In genomic region chr2:196130039-196130825, GRCh38 we compare ENCODE assay signal across 19 cellular contexts. TPM values are rescaled to one million over a fixed set of nuclear protein-coding genes. Genes with fewer than 3 reads are reported as not detected.
DNase-seq lines count a peak whose midpoint lies in the region; ATAC-seq and TF ChIP-seq lines count a peak whose summit lies in the region.
"Had no signal": no experiment of that assay in that cellular context is flagged by ENCODE, and none has a peak within 500 bp of the region (broad histone marks: within the 10 kb centered on the region; RNA-seq: fewer than 3 reads in every experiment).

No MANE protein-coding gene starts in this region.

- H3K27ac Mint-ChIP-seq in activated CD4-positive, alpha-beta memory T cell treated with anti-CD3 and anti-CD28 coated beads for 36 hours = peak overlapping the region; percentile 9
- H3K27ac Mint-ChIP-seq in activated CD4-positive, alpha-beta memory T cell treated with anti-CD3 and anti-CD28 coated beads, Interleukin-2, amount 10 ng/mL, durations not matched to agents 7 days and 5 days = no peak overlapping the region
- H3K27ac Mint-ChIP-seq: activated CD8-positive, alpha-beta memory T cell treated with anti-CD3 and anti-CD28 coated beads, Interleukin-2, amount 10 ng/mL, durations not matched to agents 7 days and 5 days; HFFc6 had no signal

- H3K9me3 ChIP-seq in DOHH2 (ENCODE audit: control insufficient read depth, insufficient read depth, low read length) (peaks cover 41% of the 10 kb centered on the region), SK-N-SH (peaks cover 30% of the 10 kb centered on the region)
- H3K9me3 ChIP-seq: prostate gland had no signal

- no peak overlapping the region for H3K27ac ChIP-seq in DOHH2 (ENCODE audit: low read depth, low read length)
- H3K27ac ChIP-seq in SK-N-SH (ENCODE audit: low read depth in 2 of 2, low read length in 1 of 2) = no peak overlapping the region
- H3K27ac ChIP-seq: adrenal gland, prostate gland had no signal

- DNase-seq in activated CD4-positive, alpha-beta memory T cell treated with anti-CD3 and anti-CD28 coated beads for 36 hours = no peak
- DNase-seq in activated CD4-positive, alpha-beta memory T cell treated with anti-CD3 and anti-CD28 coated beads, Interleukin-2, amount 10 ng/mL, durations not matched to agents 7 days and 5 days = no peak
- peak; percentile 16 for DNase-seq in SK-N-SH
- peak; percentile 9 to 20 for DNase-seq in erythroblast (lab: John Stamatoyannopoulos, UW)
- no peak for DNase-seq in left colon
- DNase-seq: activated CD8-positive, alpha-beta memory T cell treated with anti-CD3 and anti-CD28 coated beads, Interleukin-2, amount 10 ng/mL, durations not matched to agents 7 days and 5 days; adrenal gland; HFFc6; KG1; naive thymus-derived CD4-positive, alpha-beta T cell; NCI-H1436 treated with DMSO at 0.1 percent for 48 hours; NCI-H510A; stimulated activated CD4-positive, alpha-beta T cell treated with anti-CD3 and anti-CD28 coated beads, Interleukin-12 subunit alpha, Interleukin-12 subunit beta, amount 100 ng/mL, for 4 hours had no signal

- POLR2A ChIA-PET in activated CD4-positive, alpha-beta memory T cell treated with anti-CD3 and anti-CD28 coated beads for 36 hours (lab: Charles Lee) = interaction anchor here (1.3 kb wide), 1 partner anchor 11 kb away, joined by 3 read pairs; no protein-coding TSS in a partner anchor
- POLR2A ChIA-PET in activated CD4-positive, alpha-beta memory T cell treated with anti-CD3 and anti-CD28 coated beads, Interleukin-2, amount 10 ng/mL, durations not matched to agents 7 days and 5 days (lab: Charles Lee) = no interaction called here
- POLR2A ChIA-PET in SK-N-SH (lab: Yijun Ruan, JAX) = no interaction called here

- H3K4me1 ChIP-seq in DOHH2 (ENCODE audit: control insufficient read depth, low read length) (peaks cover 15% of the 10 kb centered on the region), SK-N-SH (ENCODE audit: control insufficient read depth in 1 of 2, insufficient read depth in 2 of 2, low read depth in 1 of 2, low read length in 1 of 2) (no peaks in the 10 kb centered on the region)
- H3K4me1 ChIP-seq: adrenal gland, Caco-2, prostate gland had no signal

- peaks cover 71% of the 10 kb centered on the region for H3K9me3 Mint-ChIP-seq in activated CD4-positive, alpha-beta memory T cell treated with anti-CD3 and anti-CD28 coated beads for 36 hours
- H3K9me3 Mint-ChIP-seq in activated CD4-positive, alpha-beta memory T cell treated with anti-CD3 and anti-CD28 coated beads, Interleukin-2, amount 10 ng/mL, durations not matched to agents 7 days and 5 days = peaks cover 42% of the 10 kb centered on the region

- H3K36me3 ChIP-seq in DOHH2 (ENCODE audit: control insufficient read depth, low read length) = peaks cover 36% of the 10 kb centered on the region
- peaks cover 20 to 30% of the 10 kb centered on the region in 2 experiments for H3K36me3 ChIP-seq in SK-N-SH (replicated peaks in 1 of 2; ENCODE audit: control insufficient read depth in 1 of 2, insufficient read depth in 2 of 2, low read length in 1 of 2)
- H3K36me3 ChIP-seq: adrenal gland, prostate gland had no signal

- H3K27me3 Mint-ChIP-seq in activated CD4-positive, alpha-beta memory T cell treated with anti-CD3 and anti-CD28 coated beads for 36 hours = no peaks in the 10 kb centered on the region
- no peaks in the 10 kb centered on the region for H3K27me3 Mint-ChIP-seq in activated CD4-positive, alpha-beta memory T cell treated with anti-CD3 and anti-CD28 coated beads, Interleukin-2, amount 10 ng/mL, durations not matched to agents 7 days and 5 days
- H3K27me3 Mint-ChIP-seq: activated CD8-positive, alpha-beta memory T cell treated with anti-CD3 and anti-CD28 coated beads, Interleukin-2, amount 10 ng/mL, durations not matched to agents 7 days and 5 days; naive thymus-derived CD4-positive, alpha-beta T cell had no signal

- no peak overlapping the region for H3K4me2 ChIP-seq in DOHH2 (ENCODE audit: low read length)
- no peak overlapping the region for H3K4me2 ChIP-seq in SK-N-SH

- H3F3A ChIP-seq in DOHH2 (ENCODE audit: control insufficient read depth, insufficient read depth) (peaks cover 38% of the 10 kb centered on the region), SK-N-SH (replicated peaks; ENCODE audit: insufficient read depth) (peaks cover 36% of the 10 kb centered on the region)

- H3K4me3 Mint-ChIP-seq in activated CD4-positive, alpha-beta memory T cell treated with anti-CD3 and anti-CD28 coated beads for 36 hours = no peak overlapping the region
- H3K4me3 Mint-ChIP-seq in activated CD4-positive, alpha-beta memory T cell treated with anti-CD3 and anti-CD28 coated beads, Interleukin-2, amount 10 ng/mL, durations not matched to agents 7 days and 5 days = no peak overlapping the region
- H3K4me3 Mint-ChIP-seq: activated CD8-positive, alpha-beta memory T cell treated with anti-CD3 and anti-CD28 coated beads, Interleukin-2, amount 10 ng/mL, durations not matched to agents 7 days and 5 days; HFFc6; naive thymus-derived CD4-positive, alpha-beta T cell had no signal

- no peaks in the 10 kb centered on the region for H3K79me2 ChIP-seq in DOHH2 (ENCODE audit: control insufficient read depth, low read length)
- no peaks in the 10 kb centered on the region for H3K79me2 ChIP-seq in SK-N-SH (ENCODE audit: insufficient read depth)

- H2AFZ ChIP-seq in SK-N-SH (ENCODE audit: low read depth) = no peak overlapping the region

- H3K4me3 ChIP-seq in DOHH2 (ENCODE audit: low read length) (no peak overlapping the region), SK-N-SH (ENCODE audit: low read depth in 2 of 2, low read length in 1 of 2) (no peak overlapping the region)
- H3K4me3 ChIP-seq: adrenal gland, lung, prostate gland had no signal

- TF ChIP-seq CTCF in DOHH2 (IDR thresholded peaks at IDR 0.05; ENCODE audit: low read depth, low read length, poor library complexity, severe bottlenecking) = peak; percentile 8
- TF ChIP-seq CTCF in SK-N-SH (IDR thresholded peaks at IDR 0.05) = no peak

- peaks cover 58% of the 10 kb centered on the region for H3K36me3 Mint-ChIP-seq in activated CD4-positive, alpha-beta memory T cell treated with anti-CD3 and anti-CD28 coated beads for 36 hours
- peaks cover 63% of the 10 kb centered on the region for H3K36me3 Mint-ChIP-seq in activated CD4-positive, alpha-beta memory T cell treated with anti-CD3 and anti-CD28 coated beads, Interleukin-2, amount 10 ng/mL, durations not matched to agents 7 days and 5 days (ENCODE audit: low read depth)

- H3K27me3 ChIP-seq in DOHH2 (ENCODE audit: control insufficient read depth, low read length) = no peaks in the 10 kb centered on the region
- H3K27me3 ChIP-seq in SK-N-SH (ENCODE audit: insufficient read depth) = no peaks in the 10 kb centered on the region
- H3K27me3 ChIP-seq: adrenal gland had no signal

- H4K20me1 ChIP-seq in DOHH2 (ENCODE audit: control insufficient read depth, insufficient read depth, low read depth, low read length) (no peaks in the 10 kb centered on the region), SK-N-SH (ENCODE audit: insufficient read depth) (no peaks in the 10 kb centered on the region)

- H3K9ac ChIP-seq in SK-N-SH = no peak overlapping the region

- no peak for TF ChIP-seq RAD21 in SK-N-SH (IDR thresholded peaks at IDR 0.05; ENCODE audit: low read length)

- no peak for TF ChIP-seq POLR2A in erythroblast (IDR thresholded peaks at IDR 0.05; ENCODE audit: low read length)

- H3K9me2 ChIP-seq in DOHH2 (replicated peaks; ENCODE audit: control insufficient read depth, low read length) (no peaks in the 10 kb centered on the region), SK-N-SH (no peaks in the 10 kb centered on the region; the same call in 1 of the 2 replicates)

- intact Hi-C loops in activated CD4-positive, alpha-beta memory T cell treated with anti-CD3 and anti-CD28 coated beads for 36 hours (cut with micrococcal nuclease) = loop anchor here (2.0 to 5.0 kb wide), 2 partner anchors 37 to 49 kb away; no protein-coding TSS in a partner anchor
- intact Hi-C loops in left colon (cut with DNase I, micrococcal nuclease) = no loop called here

- ATAC-seq in HG02870 (IDR thresholded peaks at IDR 0.05; ENCODE audit: unreplicated experiment) (no peak), left colon (no peak), GM21360 (IDR thresholded peaks at IDR 0.05; ENCODE audit: unreplicated experiment) (no peak)
- ATAC-seq: naive thymus-derived CD4-positive, alpha-beta T cell had no signal

- WGBS in SK-N-SH (ENCODE audit: low lambda C conversion rate) = 79% methylated on average over 6 of the region's 7 CpGs

- no peak for TF ChIP-seq EP300 in SK-N-SH (IDR thresholded peaks at IDR 0.05; ENCODE audit: borderline replicate concordance in 1 of 2, low read depth in 1 of 2, low read length in 1 of 2)

- H3K4me1 Mint-ChIP-seq in activated CD4-positive, alpha-beta memory T cell treated with anti-CD3 and anti-CD28 coated beads for 36 hours (ENCODE audit: low read depth) = peaks cover 12% of the 10 kb centered on the region
- peaks cover 25% of the 10 kb centered on the region for H3K4me1 Mint-ChIP-seq in activated CD4-positive, alpha-beta memory T cell treated with anti-CD3 and anti-CD28 coated beads, Interleukin-2, amount 10 ng/mL, durations not matched to agents 7 days and 5 days

- CTCF ChIA-PET in activated CD4-positive, alpha-beta memory T cell treated with anti-CD3 and anti-CD28 coated beads for 36 hours (lab: Charles Lee) = interaction anchor here (0.7 to 3.0 kb wide), 7 partner anchors 12 to 323 kb away, joined by 3 to 23 read pairs (median 6); no protein-coding TSS in a partner anchor
- CTCF ChIA-PET in activated CD4-positive, alpha-beta memory T cell treated with anti-CD3 and anti-CD28 coated beads, Interleukin-2, amount 10 ng/mL, durations not matched to agents 7 days and 5 days (lab: Charles Lee) = interaction anchor here (0.7 to 1.3 kb wide), 2 partner anchors 149 to 207 kb away, joined by 3 to 5 read pairs; no protein-coding TSS in a partner anchor
- CTCF ChIA-PET in SK-N-SH (lab: Yijun Ruan, JAX) = no interaction called here

TF ChIP-seq in SK-N-SH, 30 proteins besides CTCF, POLR2A, EP300 and RAD21 (continues in another document):
- TF ChIP-seq TAF1 (IDR thresholded peaks at IDR 0.05; ENCODE audit: borderline replicate concordance, low read depth, low read length) (no peak), FOXJ3 (CRISPR knock-in tag; IDR thresholded peaks at IDR 0.05) (no peak)

RNA-seq across cellular contexts. Expression of gene STK17B, which starts 41.1 kb away (rescaled TPM):
- total RNA-seq in activated CD4-positive, alpha-beta memory T cell treated with anti-CD3 and anti-CD28 coated beads for 36 hours = 100 to 1,000 TPM; 175 to 176 TPM
- 100 to 1,000 TPM; 365 to 367 TPM for total RNA-seq in activated CD4-positive, alpha-beta memory T cell treated with anti-CD3 and anti-CD28 coated beads, Interleukin-2, amount 10 ng/mL, durations not matched to agents 7 days and 5 days
- 5.1 and 6.1 TPM in 2 replicates for polyA plus RNA-seq in SK-N-SH (2012; rRNA removed)
- 6.4 and 7.7 TPM in 2 replicates for polyA plus RNA-seq in SK-N-SH (2012; cell fraction: cytosol; rRNA removed)
- 4.8 and 9.5 TPM in 2 replicates for polyA plus RNA-seq in SK-N-SH (2012; cell fraction: nucleus; rRNA removed)
- 10 to 100 TPM; 43.1 to 59.9 TPM for total RNA-seq in left colon

Comparison
In these comparisons a context has a peak if more than half of its experiments do, and no peak if none do; other contexts are left out.
1. DNase-seq: peak in SK-N-SH (single experiment) and erythroblast (2 of 2); none in activated CD4-positive, alpha-beta memory T cell treated with anti-CD3 and anti-CD28 coated beads for 36 hours (single experiment), activated CD4-positive, alpha-beta memory T cell treated with anti-CD3 and anti-CD28 coated beads, Interleukin-2, amount 10 ng/mL, durations not matched to agents 7 days and 5 days (single experiment) and left colon (0 of 2).